12 cellular contexts compared by ENCODE assay signal in the genomic region with DNA sequence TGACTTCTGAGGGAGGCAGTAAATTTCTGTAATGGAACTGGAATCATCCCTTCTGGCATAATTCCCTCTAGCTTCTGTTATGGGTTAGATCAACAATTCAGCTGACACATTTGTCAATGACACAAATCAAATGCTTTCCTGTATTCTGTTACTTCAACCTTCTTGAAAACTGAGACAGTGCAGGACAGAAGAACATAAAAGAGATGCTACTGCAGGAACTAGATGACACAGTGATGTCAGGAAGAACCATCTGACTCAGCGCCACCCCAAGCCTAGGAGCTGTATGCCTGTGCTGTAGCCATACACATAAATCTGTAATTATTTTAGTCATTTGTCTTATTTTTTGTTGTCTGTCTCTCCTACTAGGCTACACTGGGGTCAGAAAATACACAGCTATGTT. TPM values are rescaled to one million over a fixed set of nuclear protein-coding genes. Genes with fewer than 3 reads are reported as not detected.
DNase-seq lines count a peak whose midpoint lies in the region; ATAC-seq and TF ChIP-seq lines count a peak whose summit lies in the region.
"Had no signal": no experiment of that assay in that cellular context is flagged by ENCODE, and none has a peak within 500 bp of the region (broad histone marks: within the 10 kb centered on the region; RNA-seq: fewer than 3 reads in every experiment).

No MANE protein-coding gene starts in this region.

- no peaks in the 10 kb centered on the region for H3K36me3 ChIP-seq in HEK293 (ENCODE audit: control insufficient read depth in 2 of 2, insufficient read depth in 1 of 2, low read length in 2 of 2)
- H3K36me3 ChIP-seq in osteoblast (ENCODE audit: insufficient read depth, low read length): no peaks in the 10 kb centered on the region
- H3K36me3 ChIP-seq: adrenal gland had no signal

- no peaks in the 10 kb centered on the region for H3K9me3 Mint-ChIP-seq in activated CD8-positive, alpha-beta T cell treated with anti-CD3 and anti-CD28 coated beads for 36 hours
- no peaks in the 10 kb centered on the region for H3K9me3 Mint-ChIP-seq in activated CD8-positive, alpha-beta T cell treated with anti-CD3 and anti-CD28 coated beads, Interleukin-2, amount 10 ng/mL, durations not matched to agents 7 days and 5 days (ENCODE audit: insufficient read depth)
- H3K9me3 Mint-ChIP-seq: naive thymus-derived CD4-positive, alpha-beta T cell had no signal

- peaks cover 8% of the 10 kb centered on the region for H3K27me3 Mint-ChIP-seq in activated CD8-positive, alpha-beta T cell treated with anti-CD3 and anti-CD28 coated beads for 36 hours
- peaks cover 2% of the 10 kb centered on the region for H3K27me3 Mint-ChIP-seq in activated CD8-positive, alpha-beta T cell treated with anti-CD3 and anti-CD28 coated beads, Interleukin-2, amount 10 ng/mL, durations not matched to agents 7 days and 5 days (ENCODE audit: low read depth)

- peak; percentile 79 for DNase-seq in activated CD8-positive, alpha-beta T cell treated with anti-CD3 and anti-CD28 coated beads for 36 hours
- no peak for DNase-seq in activated CD8-positive, alpha-beta T cell treated with anti-CD3 and anti-CD28 coated beads, Interleukin-2, amount 10 ng/mL, durations not matched to agents 7 days and 5 days
- DNase-seq in stimulated activated CD4-positive, alpha-beta T cell treated with anti-CD3 and anti-CD28 coated beads, Interleukin-1b, Interleukin-23, amount 100 ng/mL, for 48 hours: peak; percentile 81
- DNase-seq in NOMO-1 (lab: John Stamatoyannopoulos, UW; ENCODE audit: unreplicated experiment in 2 of 2) (no peak), osteoblast (ENCODE audit: insufficient read length, low spot score, missing footprints) (no peak)
- DNase-seq: adrenal gland, NCI-H187, RPMI8226 had no signal

- peak; percentile 78 for ATAC-seq in activated CD8-positive, alpha-beta T cell treated with anti-CD3 and anti-CD28 coated beads for 36 hours
- no peak for ATAC-seq in activated CD8-positive, alpha-beta T cell treated with anti-CD3 and anti-CD28 coated beads, Interleukin-2, amount 10 ng/mL, durations not matched to agents 7 days and 5 days
- peak; percentile 58 for ATAC-seq in HG03571 (IDR thresholded peaks at IDR 0.05; ENCODE audit: unreplicated experiment)
- no peak for ATAC-seq in GM19324 (IDR thresholded peaks at IDR 0.05; ENCODE audit: low FRiP score, unreplicated experiment)
- ATAC-seq: naive thymus-derived CD4-positive, alpha-beta T cell had no signal

- 0 out of 2 replicates have a peak, but pooled peaks cover 3% of the 10 kb centered on the region for H3K4me1 ChIP-seq in HEK293 (ENCODE audit: control insufficient read depth, insufficient read depth, low read length)
- H3K4me1 ChIP-seq in osteoblast (ENCODE audit: insufficient read depth, low read length): no peaks in the 10 kb centered on the region
- H3K4me1 ChIP-seq: adrenal gland had no signal

- peak overlapping the region; percentile 37 for H3K27ac Mint-ChIP-seq in activated CD8-positive, alpha-beta T cell treated with anti-CD3 and anti-CD28 coated beads for 36 hours
- H3K27ac Mint-ChIP-seq in activated CD8-positive, alpha-beta T cell treated with anti-CD3 and anti-CD28 coated beads, Interleukin-2, amount 10 ng/mL, durations not matched to agents 7 days and 5 days: no peak overlapping the region

- TF ChIP-seq CTCF in activated CD8-positive, alpha-beta T cell treated with anti-CD3 and anti-CD28 coated beads for 36 hours (IDR thresholded peaks at IDR 0.05): no peak
- TF ChIP-seq CTCF in HEK293 (tag by site-specific recombination; IDR thresholded peaks at IDR 0.05) (no peak), osteoblast (IDR thresholded peaks at IDR 0.05; ENCODE audit: extremely low read depth, low read depth, low read length) (no peak)

- no peak overlapping the region for H3K4me3 ChIP-seq in HEK293 (ENCODE audit: low read depth, low read length)
- H3K4me3 ChIP-seq in osteoblast (ENCODE audit: insufficient read depth, low read length): no peak overlapping the region
- H3K4me3 ChIP-seq: adrenal gland had no signal

- POLR2A ChIA-PET in activated CD8-positive, alpha-beta T cell treated with anti-CD3 and anti-CD28 coated beads for 36 hours (lab: Charles Lee): interaction anchor here (1.6 kb wide), 1 partner anchor 18 kb away, joined by 10 read pairs; a partner anchor contains a TSS
- POLR2A ChIA-PET in activated CD8-positive, alpha-beta T cell treated with anti-CD3 and anti-CD28 coated beads, Interleukin-2, amount 10 ng/mL, durations not matched to agents 7 days and 5 days (lab: Charles Lee): interaction anchor here (0.6 to 2.5 kb wide), 2 partner anchors 18 to 71 kb away, joined by 3 to 21 read pairs; a partner anchor contains a TSS
- POLR2A ChIA-PET in HEK293 (lab: Yijun Ruan, JAX): no interaction called here

- H3K27me3 ChIP-seq in osteoblast (ENCODE audit: insufficient read depth, low read length): peaks cover 6% of the 10 kb centered on the region
- H3K27me3 ChIP-seq: adrenal gland had no signal

- peaks cover 29% of the 10 kb centered on the region for H3K4me1 Mint-ChIP-seq in activated CD8-positive, alpha-beta T cell treated with anti-CD3 and anti-CD28 coated beads for 36 hours (ENCODE audit: low read depth)
- H3K4me1 Mint-ChIP-seq in activated CD8-positive, alpha-beta T cell treated with anti-CD3 and anti-CD28 coated beads, Interleukin-2, amount 10 ng/mL, durations not matched to agents 7 days and 5 days (ENCODE audit: low read depth): peaks cover 2% of the 10 kb centered on the region

- no peaks in the 10 kb centered on the region for H3K36me3 Mint-ChIP-seq in activated CD8-positive, alpha-beta T cell treated with anti-CD3 and anti-CD28 coated beads for 36 hours (ENCODE audit: low read depth)
- no peaks in the 10 kb centered on the region for H3K36me3 Mint-ChIP-seq in activated CD8-positive, alpha-beta T cell treated with anti-CD3 and anti-CD28 coated beads, Interleukin-2, amount 10 ng/mL, durations not matched to agents 7 days and 5 days (ENCODE audit: low read depth)

- H3K4me3 Mint-ChIP-seq in activated CD8-positive, alpha-beta T cell treated with anti-CD3 and anti-CD28 coated beads for 36 hours: no peak overlapping the region
- H3K4me3 Mint-ChIP-seq in activated CD8-positive, alpha-beta T cell treated with anti-CD3 and anti-CD28 coated beads, Interleukin-2, amount 10 ng/mL, durations not matched to agents 7 days and 5 days: no peak overlapping the region
- H3K4me3 Mint-ChIP-seq: naive thymus-derived CD4-positive, alpha-beta T cell had no signal

- H2AFZ ChIP-seq in osteoblast (ENCODE audit: low read length): no peak overlapping the region

- H3K9me3 ChIP-seq in HEK293 (ENCODE audit: control insufficient read depth, insufficient read depth, low read depth, low read length): no peaks in the 10 kb centered on the region
- H3K9me3 ChIP-seq in osteoblast (ENCODE audit: low read depth, low read length): no peaks in the 10 kb centered on the region
- H3K9me3 ChIP-seq: adrenal gland had no signal

- no peaks in the 10 kb centered on the region for H4K20me1 ChIP-seq in osteoblast (ENCODE audit: insufficient read depth, low read length)

- no peak overlapping the region for H3K27ac ChIP-seq in HEK293 (ENCODE audit: extremely low read depth, low read depth, low read length)
- H3K27ac ChIP-seq in osteoblast (ENCODE audit: low read depth, low read length): no peak overlapping the region
- H3K27ac ChIP-seq: adrenal gland had no signal

- no peak overlapping the region for H3K4me2 ChIP-seq in osteoblast (ENCODE audit: insufficient read depth, low read length)

- no peaks in the 10 kb centered on the region for H3K79me2 ChIP-seq in osteoblast (ENCODE audit: insufficient read depth, low read length)

- CTCF ChIA-PET in activated CD8-positive, alpha-beta T cell treated with anti-CD3 and anti-CD28 coated beads for 36 hours (lab: Charles Lee): interaction anchor here (1.5 to 2.3 kb wide), 3 partner anchors 14 to 19 kb away, joined by 5 to 21 read pairs (median 5); a partner anchor contains a TSS
- CTCF ChIA-PET in activated CD8-positive, alpha-beta T cell treated with anti-CD3 and anti-CD28 coated beads, Interleukin-2, amount 10 ng/mL, durations not matched to agents 7 days and 5 days (lab: Charles Lee): interaction anchor here (0.7 to 2.5 kb wide), 4 partner anchors 9 to 104 kb away, joined by 3 to 21 read pairs (median 3); a partner anchor contains a TSS
- CTCF ChIA-PET in HEK293 (lab: Yijun Ruan, JAX): interaction anchor here (2.4 kb wide), 1 partner anchor 18 kb away, joined by 11 read pairs; a partner anchor contains a TSS

- intact Hi-C loops in activated CD8-positive, alpha-beta T cell treated with anti-CD3 and anti-CD28 coated beads for 36 hours (cut with micrococcal nuclease): no loop called here

TF ChIP-seq in HEK293, 187 proteins besides CTCF, POLR2A, EP300 and RAD21:
- no peak for TF ChIP-seq ZNF571 (tag by site-specific recombination; IDR thresholded peaks at IDR 0.05)
- TF ChIP-seq OSR2 (tag by site-specific recombination; IDR thresholded peaks at IDR 0.05): peak; percentile 81
- TF ChIP-seq GFI1B (tag by site-specific recombination; IDR thresholded peaks at IDR 0.05): no peak
- TF ChIP-seq, protein P1, sequence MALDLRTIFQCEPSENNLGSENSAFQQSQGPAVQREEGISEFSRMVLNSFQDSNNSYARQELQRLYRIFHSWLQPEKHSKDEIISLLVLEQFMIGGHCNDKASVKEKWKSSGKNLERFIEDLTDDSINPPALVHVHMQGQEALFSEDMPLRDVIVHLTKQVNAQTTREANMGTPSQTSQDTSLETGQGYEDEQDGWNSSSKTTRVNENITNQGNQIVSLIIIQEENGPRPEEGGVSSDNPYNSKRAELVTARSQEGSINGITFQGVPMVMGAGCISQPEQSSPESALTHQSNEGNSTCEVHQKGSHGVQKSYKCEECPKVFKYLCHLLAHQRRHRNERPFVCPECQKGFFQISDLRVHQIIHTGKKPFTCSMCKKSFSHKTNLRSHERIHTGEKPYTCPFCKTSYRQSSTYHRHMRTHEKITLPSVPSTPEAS (tag by site-specific recombination; IDR thresholded peaks at IDR 0.05): no peak
TF ChIP-seq in HEK293: peak in this region for 1.

RNA-seq across cellular contexts. Expression of a gene that starts 18.2 kb away (rescaled TPM):
- 10 to 100 TPM; 22.6 to 28.3 TPM for total RNA-seq in activated CD8-positive, alpha-beta T cell treated with anti-CD3 and anti-CD28 coated beads for 36 hours
- total RNA-seq in activated CD8-positive, alpha-beta T cell treated with anti-CD3 and anti-CD28 coated beads, Interleukin-2, amount 10 ng/mL, durations not matched to agents 7 days and 5 days: 10 to 100 TPM; 22.3 to 27.6 TPM
- total RNA-seq in osteoblast: 24.2 and 29.8 TPM in 2 replicates

Comparison
In these comparisons a context has a peak if more than half of its experiments do, and no peak if none do; other contexts are left out.
1. ATAC-seq: peak in activated CD8-positive, alpha-beta T cell treated with anti-CD3 and anti-CD28 coated beads for 36 hours (single experiment) and HG03571 (single experiment); none in activated CD8-positive, alpha-beta T cell treated with anti-CD3 and anti-CD28 coated beads, Interleukin-2, amount 10 ng/mL, durations not matched to agents 7 days and 5 days (single experiment) and GM19324 (single experiment).
2. DNase-seq: peak in activated CD8-positive, alpha-beta T cell treated with anti-CD3 and anti-CD28 coated beads for 36 hours (single experiment) and stimulated activated CD4-positive, alpha-beta T cell treated with anti-CD3 and anti-CD28 coated beads, Interleukin-1b, Interleukin-23, amount 100 ng/mL, for 48 hours (single experiment); none in activated CD8-positive, alpha-beta T cell treated with anti-CD3 and anti-CD28 coated beads, Interleukin-2, amount 10 ng/mL, durations not matched to agents 7 days and 5 days (single experiment), NOMO-1 (0 of 2) and osteoblast (single experiment).